8 cellular contexts compared by ENCODE assay signal in the genomic region with DNA sequence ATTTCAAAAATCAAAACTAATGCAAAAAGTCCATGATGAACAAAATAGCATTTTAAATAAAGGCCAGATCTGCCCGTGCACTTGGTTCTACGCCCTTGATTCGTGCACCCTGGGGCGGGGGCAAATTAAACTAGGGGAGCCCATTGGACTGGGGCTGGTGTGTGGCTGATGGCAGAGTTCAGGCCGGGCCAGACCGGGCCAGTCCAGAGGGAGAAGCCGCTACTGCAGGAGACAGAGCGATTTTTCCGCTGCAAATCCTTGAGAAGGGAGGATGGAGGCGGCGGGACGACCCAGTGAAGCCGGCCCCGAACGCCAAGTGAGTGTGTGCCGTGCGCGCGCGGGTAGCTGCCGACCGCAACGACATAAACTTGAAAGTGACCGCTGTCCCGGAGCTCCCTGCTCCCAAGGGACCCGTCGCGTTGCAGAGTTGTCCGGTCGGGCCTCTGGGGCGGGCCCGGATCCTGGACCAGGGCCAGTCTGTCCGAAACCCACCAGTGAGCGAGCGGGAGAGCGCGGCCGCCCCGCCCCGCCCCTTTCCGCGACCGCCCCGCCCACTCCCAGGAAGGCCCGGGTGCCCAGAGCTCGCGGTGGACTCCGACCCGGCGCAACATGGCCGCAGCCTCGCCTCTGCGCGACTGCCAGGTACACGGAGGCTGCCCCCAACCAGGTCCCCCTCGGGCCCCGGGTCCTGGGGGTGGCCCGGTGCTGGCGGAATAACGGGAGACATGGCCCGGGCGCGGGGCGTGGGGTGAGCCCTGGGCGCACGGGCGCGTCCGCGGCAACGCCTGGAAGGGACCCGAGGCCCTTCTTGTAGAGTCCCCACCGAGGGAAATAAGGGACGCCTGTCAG. TPM values are rescaled to one million over a fixed set of nuclear protein-coding genes. Genes with fewer than 3 reads are reported as not detected.
DNase-seq lines count a peak whose midpoint lies in the region; ATAC-seq, FAIRE-seq and TF ChIP-seq lines count a peak whose summit lies in the region.

Gene TTC38 (plus strand): TSS at position 578 of the 849 bp plus-strand sequence. CDS start 32 bp downstream, at position 610.

- H3K4me1 ChIP-seq in OCI-LY3 (ENCODE audit: low read length) (peaks cover 9% of the 10 kb centered on the region), stomach (peaks cover 26 to 57% (median 45%) of the 10 kb centered on the region in 4 donors)

- peak; percentile 36 for FAIRE-seq in GM12892 (lab: Jason Lieb, UNC)

- H3K79me2 ChIP-seq in OCI-LY3 (ENCODE audit: low read length): no peaks in the 10 kb centered on the region

- H3K4me2 ChIP-seq in OCI-LY3 (ENCODE audit: low read length): peak within 1 kb of the TSS; percentile 66

- H4K20me1 ChIP-seq in OCI-LY3 (ENCODE audit: insufficient read depth, low read length): no peaks in the 10 kb centered on the region

- DNase-seq in 8988T (peak; percentile 95), GM12892 (ENCODE audit: insufficient read length) (peak; percentile 94), erythroblast (lab: John Stamatoyannopoulos, UW) (peak; percentile 88 to 89), middle frontal gyrus (ENCODE audit: extremely low spot score, low spot score) (peak; percentile 47), stomach (peak; percentile 95)
- DNase-seq in activated T-cell treated with anti-CD3 and anti-CD28 coated beads, Interleukin-2, amount 50 U/mL, for 48 hours: peak; percentile 66 to 72

- H3K9me3 ChIP-seq in OCI-LY3 (ENCODE audit: insufficient read depth, low read length) (no peaks in the 10 kb centered on the region), stomach (no peaks in the 10 kb centered on the region)

- H2AFZ ChIP-seq in OCI-LY3 (ENCODE audit: low read depth, low read length): peak within 1 kb of the TSS; percentile 81

- TF ChIP-seq POLR2A in GM12892 (IDR thresholded peaks at IDR 0.05; ENCODE audit: low read depth, low read length) (peak; percentile 35; the same call in 1 of the 2 replicates), erythroblast (IDR thresholded peaks at IDR 0.05; ENCODE audit: low read length) (peak; percentile 41), stomach (IDR thresholded peaks at IDR 0.05) (no peak)

- H3K27me3 ChIP-seq in OCI-LY3 (ENCODE audit: low read depth, low read length) (0 out of 2 replicates have a peak, but pooled peaks cover 6% of the 10 kb centered on the region), stomach (no peaks in the 10 kb centered on the region)

- intact Hi-C loops in stomach (cut with DNase I; ENCODE audit: low total_unique reads): no loop called here

- H3K36me3 ChIP-seq in OCI-LY3 (replicated peaks; ENCODE audit: low read depth, low read length) (no peaks in the 10 kb centered on the region), stomach (peaks cover 6 to 33% (median 18%) of the 10 kb centered on the region in 4 donors)

- H3K9ac ChIP-seq in OCI-LY3 (ENCODE audit: low read length): peak within 1 kb of the TSS; percentile 67

- TF ChIP-seq EP300 in stomach (IDR thresholded peaks at IDR 0.05): no peak

- TF ChIP-seq CTCF in OCI-LY3 (IDR thresholded peaks at IDR 0.05; ENCODE audit: low read depth, low read length) (no peak), stomach (IDR thresholded peaks at IDR 0.05) (no peak)

- H3K27ac ChIP-seq in OCI-LY3 (ENCODE audit: low read length): no peak within 1 kb of the TSS
- H3K27ac ChIP-seq in stomach: peak within 1 kb of the TSS; percentile 88 to 98 (median 91)

- H3K4me3 ChIP-seq in OCI-LY3 (ENCODE audit: low read length): peak within 1 kb of the TSS; percentile 84
- H3K4me3 ChIP-seq in stomach: peak within 1 kb of the TSS; percentile 72 to 94 (median 79)

- ATAC-seq in HG03097 (IDR thresholded peaks at IDR 0.05; ENCODE audit: low FRiP score, unreplicated experiment): peak; percentile 61

- 1 to 2% (median 1%) methylated on average over 19 to 74 of the region's 74 CpGs for WGBS in stomach, 5 donors

RNA-seq across cellular contexts. Expression of gene TTC38, which starts in this region (rescaled TPM):
- polyA plus RNA-seq in GM12892 (2012; ENCODE audit: missing spikeins): 9.4 TPM
- total RNA-seq in stomach: 100 to 1,000 TPM in 2 of 5 donors, 10 to 100 TPM in 3; 35.2 to 411 (median 88.8) TPM
- polyA plus RNA-seq in stomach: 10 to 100 TPM; 20.0 to 36.4 (median 22.7) TPM

Comparison
In these comparisons a context has a peak if more than half of its experiments do, and no peak if none do; other contexts are left out.
1. POLR2A ChIP-seq: peak in GM12892 (single experiment) and erythroblast (single experiment); none in stomach (0 of 4).
2. Peak in every context shown above with its lines, with median percentiles within 50 percentile points of each other: DNase-seq.